In genomic region chrX:3493605-3494004, GRCh38 we compare ENCODE assay signal across 34 cellular contexts.
"Had no signal": no experiment of that assay in that cellular context is flagged by ENCODE, and none has a peak within 500 bp of the region (broad histone marks: within the 10 kb centered on the region; RNA-seq: fewer than 3 reads in every experiment).

No MANE protein-coding gene starts in this region.

- H3K9me3 ChIP-seq: MG63 had no signal

- H3K27me3 ChIP-seq: MG63 had no signal

- H3K36me3 ChIP-seq: MG63 had no signal

- H3K4me2 ChIP-seq: KMS-11 had no signal

- H3K4me3 ChIP-seq: MG63 had no signal

- DNase-seq: Karpas-422, Kasumi-1, MG63, MM.1S, MV-4-11, NCI-H1048, NCI-H1092, NCI-H1092 treated with DMSO at 0.1 percent for 48 hours, NCI-H1105, NCI-H1105 treated with DMSO at 0.1 percent for 48 hours, NCI-H1417, NCI-H1417 treated with DMSO at 0.1 percent for 48 hours, NCI-H1436, NCI-H1436 treated with DMSO at 0.1 percent for 48 hours, NCI-H146, NCI-H1694, NCI-H1694 treated with DMSO at 0.1 percent for 48 hours, NCI-H187, NCI-H187 treated with DMSO at 0.1 percent for 48 hours, NCI-H1930, NCI-H2029, NCI-H2029 treated with DMSO at 0.1 percent for 48 hours, NCI-H2081, NCI-H2081 treated with DMSO at 0.1 percent for 48 hours, NCI-H2107, NCI-H2171, NCI-H2171 treated with DMSO at 0.1 percent for 48 hours, NCI-H2227 treated with DMSO at 0.1 percent for 48 hours, NCI-H226, NCI-H345, NCI-H446, NCI-H446 treated with DMSO at 0.1 percent for 48 hours, NCI-H510A had no signal

- H3K27ac ChIP-seq: KMS-11 had no signal

- H3K9ac ChIP-seq: KMS-11 had no signal
